In genomic region chr19:44774614-44775013, GRCh38 we compare ENCODE assay signal across 26 cellular contexts. TPM values are rescaled to one million over a fixed set of nuclear protein-coding genes. Genes with fewer than 3 reads are reported as not detected.
DNase-seq lines count a peak whose midpoint lies in the region; ATAC-seq, FAIRE-seq and TF ChIP-seq lines count a peak whose summit lies in the region.
"Had no signal": no experiment of that assay in that cellular context is flagged by ENCODE, and none has a peak within 500 bp of the region (broad histone marks: within the 10 kb centered on the region; RNA-seq: fewer than 3 reads in every experiment).

No MANE protein-coding gene starts in this region.

- no peak overlapping the region for H2AFZ ChIP-seq in keratinocyte (ENCODE audit: control insufficient read depth, low read length)
- no peak overlapping the region for H2AFZ ChIP-seq in neuronal stem cell (ENCODE audit: low read length)

- peaks cover under 1% of the 10 kb centered on the region for H3K9me1 ChIP-seq in keratinocyte (ENCODE audit: control insufficient read depth, extremely low read depth, insufficient read depth, low read length)

- H3K27me3 ChIP-seq in keratinocyte (ENCODE audit: control insufficient read depth, extremely low read depth, insufficient read depth, low read length) (no peaks in the 10 kb centered on the region), transverse colon (peaks cover 8% of the 10 kb centered on the region), neuronal stem cell (ENCODE audit: control insufficient read depth in 3 of 3, insufficient read depth in 3 of 3, low read depth in 1 of 3, low read length in 3 of 3) (peaks cover 0 to 26% (median 6%) of the 10 kb centered on the region in 3 experiments), heart left ventricle (peaks cover 0 to 13% (median 6%) of the 10 kb centered on the region in 9 donors)
- H3K27me3 ChIP-seq: ovary, Peyer's patch had no signal

- H3K9me3 ChIP-seq in keratinocyte (ENCODE audit: control insufficient read depth, low read depth, low read length) (no peaks in the 10 kb centered on the region), transverse colon (no peaks in the 10 kb centered on the region), neuronal stem cell (replicated peaks in 1 of 2; ENCODE audit: control insufficient read depth in 2 of 2, insufficient read depth in 1 of 2, low read depth in 1 of 2, low read length in 2 of 2) (peaks cover 0 to under 1% of the 10 kb centered on the region in 2 donors), heart left ventricle (peaks cover 0 to 4% (median 0%) of the 10 kb centered on the region in 12 donors)
- H3K9me3 ChIP-seq: ovary, Peyer's patch, tibial nerve had no signal

- BruUV-seq in MCF 10A (replicated peaks; lab: Mats Ljungman, UMichigan): no TSS peak

- CTCF ChIA-PET in MCF 10A (lab: Yijun Ruan, JAX): interaction anchor here (0.6 to 19.2 kb wide), 10 partner anchors 9 to 1247 kb away, joined by 3 to 414 read pairs (median 5); no protein-coding TSS in a partner anchor

- H2BK120ac ChIP-seq in neuronal stem cell (ENCODE audit: low read depth, low read length): no peak overlapping the region

- no peak for FAIRE-seq in keratinocyte (lab: Jason Lieb, UNC)
- FAIRE-seq: K562 had no signal

- no peak overlapping the region for H4K8ac ChIP-seq in neuronal stem cell (ENCODE audit: low read depth, low read length)

- no peak overlapping the region for H2BK5ac ChIP-seq in neuronal stem cell (ENCODE audit: low read length)

- peaks cover 5% of the 10 kb centered on the region for H3K36me3 Mint-ChIP-seq in MCF 10A (ENCODE audit: insufficient read depth, unreplicated experiment)
- H3K36me3 Mint-ChIP-seq: activated naive CD4-positive, alpha-beta T cell treated with anti-CD3 and anti-CD28 coated beads, Interleukin-2, amount 50 U/mL, for 24 hours; natural killer cell had no signal

- no peak overlapping the region for H3K4ac ChIP-seq in neuronal stem cell (ENCODE audit: low read length)

- in situ Hi-C loops in transverse colon (cut with MboI; ENCODE audit: low pct_ligation_motif_present in 1 of 4, low pct_unique_long_range_greater_than_20kb in 1 of 4, low sequenced_read_pairs in 3 of 4): loop anchor here in 1 of 4 donors (25.0 kb wide), 1 partner anchor 187 kb away; no protein-coding TSS in a partner anchor

- DNase-seq in LHCN-M2 (ENCODE audit: low read depth): peak; percentile 27
- DNase-seq in MCF 10A (ENCODE audit: unreplicated experiment): no peak
- DNase-seq in keratinocyte (ENCODE audit: low read depth, low spot score): no peak
- no peak for DNase-seq in transverse colon
- no peak for DNase-seq in superior temporal gyrus (ENCODE audit: extremely low spot score)
- no peak for DNase-seq in neuronal stem cell (ENCODE audit: low spot score)
- no peak for DNase-seq in heart left ventricle
- DNase-seq: activated CD4-positive, alpha-beta T cell treated with anti-CD3 and anti-CD28 coated beads, Interleukin-2, amount 10 ng/mL, durations not matched to agents 24 days and 14 days; activated T-cell treated with anti-CD3 and anti-CD28 coated beads, Interleukin-2, amount 50 U/mL, for 72 hours; anterior cingulate cortex; caudate nucleus; CD4-positive, alpha-beta T cell; left colon; MV-4-11; natural killer cell; NCI-H2171; NCI-H524 treated with DMSO at 0.1 percent for 48 hours; NK-92 treated with Interleukin-12 subunit alpha and Interleukin-12 subunit beta, amount 100 ng/mL, for 24 hours; ovary; Peyer's patch; stimulated activated naive CD8-positive, alpha-beta T cell treated with anti-CD3 and anti-CD28 coated beads, Interleukin-15, amount 100 ng/mL, for 72 hours; T-helper 17 cell had no signal

- H4K20me1 ChIP-seq in keratinocyte (ENCODE audit: control insufficient read depth, extremely low read depth, insufficient read depth, low read length): no peaks in the 10 kb centered on the region

- H3K4me1 ChIP-seq in keratinocyte (ENCODE audit: control insufficient read depth, extremely low read depth, insufficient read depth, low read length): peaks cover 50% of the 10 kb centered on the region
- H3K4me1 ChIP-seq in transverse colon: peaks cover 0 to 64% (median 26%) of the 10 kb centered on the region in 4 donors
- H3K4me1 ChIP-seq in neuronal stem cell (ENCODE audit: control insufficient read depth in 2 of 2, insufficient read depth in 1 of 2, low read depth in 1 of 2, low read length in 2 of 2): peaks cover 0 to 2% of the 10 kb centered on the region in 2 donors
- peaks cover 0 to 14% (median 1%) of the 10 kb centered on the region in 12 donors for H3K4me1 ChIP-seq in heart left ventricle

- no peaks in the 10 kb centered on the region for H3K9me3 Mint-ChIP-seq in MCF 10A (ENCODE audit: unreplicated experiment)
- H3K9me3 Mint-ChIP-seq: activated CD4-positive, alpha-beta T cell treated with anti-CD3 and anti-CD28 coated beads, Interleukin-2, amount 10 ng/mL, durations not matched to agents 24 days and 14 days; activated naive CD4-positive, alpha-beta T cell treated with anti-CD3 and anti-CD28 coated beads, Interleukin-2, amount 50 U/mL, for 24 hours; CD4-positive, alpha-beta T cell; natural killer cell had no signal

- TF ChIP-seq EP300 in transverse colon (IDR thresholded peaks at IDR 0.05; ENCODE audit: low read depth): no peak

- H3K79me1 ChIP-seq in neuronal stem cell (ENCODE audit: low read depth, low read length): no peaks in the 10 kb centered on the region

- no peaks in the 10 kb centered on the region for H3K27me3 Mint-ChIP-seq in MCF 10A (ENCODE audit: insufficient read depth, unreplicated experiment)
- H3K27me3 Mint-ChIP-seq: activated naive CD4-positive, alpha-beta T cell treated with anti-CD3 and anti-CD28 coated beads, Interleukin-2, amount 50 U/mL, for 24 hours; CD4-positive, alpha-beta T cell; stimulated activated naive CD8-positive, alpha-beta T cell treated with anti-CD3 and anti-CD28 coated beads, Interleukin-15, amount 100 ng/mL, for 72 hours had no signal

- H3K14ac ChIP-seq in neuronal stem cell (ENCODE audit: low read length): no peak overlapping the region

- H3K4me3 ChIP-seq in keratinocyte (ENCODE audit: control insufficient read depth in 2 of 3, extremely low read depth in 1 of 3, insufficient read depth in 2 of 3, low read depth in 1 of 3, low read length in 3 of 3): peak overlapping the region in 1 of 3 experiments; percentile 26
- H3K4me3 ChIP-seq in transverse colon: no peak overlapping the region
- H3K4me3 ChIP-seq in neuronal stem cell (ENCODE audit: low read length in 2 of 2): no peak overlapping the region
- H3K4me3 ChIP-seq in heart left ventricle: no peak overlapping the region
- H3K4me3 ChIP-seq: K562, ovary, Peyer's patch, tibial nerve had no signal

- no peak overlapping the region for H4K91ac ChIP-seq in neuronal stem cell (ENCODE audit: low read depth, low read length, poor library complexity)

- TF ChIP-seq CTCF in MCF 10A (IDR thresholded peaks at IDR 0.05; ENCODE audit: unreplicated experiment): no peak
- TF ChIP-seq CTCF in keratinocyte (optimal IDR thresholded peaks at IDR 0.05 in 1 of 3, IDR thresholded peaks at IDR 0.05 in 1 of 3, conservative IDR thresholded peaks at IDR 0.05 in 1 of 3; ENCODE audit: extremely low read depth in 1 of 3, insufficient read depth in 2 of 3, low read length in 3 of 3): no peak
- TF ChIP-seq CTCF in transverse colon (IDR thresholded peaks at IDR 0.05): no peak
- no peak for TF ChIP-seq CTCF in heart left ventricle (IDR thresholded peaks at IDR 0.05)

- no peak overlapping the region for H2AK5ac ChIP-seq in neuronal stem cell (ENCODE audit: low read depth, low read length)

- dilution Hi-C loops in keratinocyte (cut with MboI; ENCODE audit: extremely low pct_ligation_motif_present, low sequenced_read_pairs): no loop called here

- no peak overlapping the region for H3K4me3 Mint-ChIP-seq in MCF 10A (ENCODE audit: unreplicated experiment)
- H3K4me3 Mint-ChIP-seq: activated CD4-positive, alpha-beta T cell treated with anti-CD3 and anti-CD28 coated beads, Interleukin-2, amount 10 ng/mL, durations not matched to agents 24 days and 14 days; activated naive CD4-positive, alpha-beta T cell treated with anti-CD3 and anti-CD28 coated beads, Interleukin-2, amount 50 U/mL, for 24 hours; activated T-cell treated with anti-CD3 and anti-CD28 coated beads, Interleukin-2, amount 50 U/mL, for 72 hours; CD4-positive, alpha-beta T cell; natural killer cell; stimulated activated naive CD8-positive, alpha-beta T cell treated with anti-CD3 and anti-CD28 coated beads, Interleukin-15, amount 100 ng/mL, for 72 hours; T-helper 17 cell had no signal

- POLR2A ChIA-PET in MCF 10A (lab: Yijun Ruan, JAX): interaction anchor here (0.6 to 6.5 kb wide), 8 partner anchors 21 to 186 kb away, joined by 3 to 47 read pairs (median 4); no protein-coding TSS in a partner anchor

- H3K27ac Mint-ChIP-seq in MCF 10A (ENCODE audit: low read depth, unreplicated experiment): peak overlapping the region; percentile 76
- H3K27ac Mint-ChIP-seq: activated CD4-positive, alpha-beta T cell treated with anti-CD3 and anti-CD28 coated beads, Interleukin-2, amount 10 ng/mL, durations not matched to agents 24 days and 14 days; activated naive CD4-positive, alpha-beta T cell treated with anti-CD3 and anti-CD28 coated beads, Interleukin-2, amount 50 U/mL, for 24 hours; activated T-cell treated with anti-CD3 and anti-CD28 coated beads, Interleukin-2, amount 50 U/mL, for 72 hours; CD4-positive, alpha-beta T cell; natural killer cell; stimulated activated naive CD8-positive, alpha-beta T cell treated with anti-CD3 and anti-CD28 coated beads, Interleukin-15, amount 100 ng/mL, for 72 hours; T-helper 17 cell had no signal

- 54 to 71% methylated on average over 4 of the region's 4 CpGs for WGBS in transverse colon (ENCODE audit: low coverage in 1 of 2), 2 donors
- no CpG with 5 or more reads among the region's 4 CpGs for WGBS in neuronal stem cell (ENCODE audit: extremely low coverage in 2 of 2, insufficient read length in 2 of 2, insufficient replicate concordance in 1 of 2), 2 donors
- WGBS in heart left ventricle, 4 donors: 79 to 89% (median 84%) methylated on average over 4 of the region's 4 CpGs

- H3K4me2 ChIP-seq in keratinocyte (ENCODE audit: control insufficient read depth, extremely low read depth, insufficient read depth, low read depth, low read length) (peak overlapping the region; percentile 65), neuronal stem cell (ENCODE audit: insufficient read depth, low read length, poor library complexity, severe bottlenecking) (no peak overlapping the region)

- no peak overlapping the region for H2BK12ac ChIP-seq in neuronal stem cell (ENCODE audit: low read length)

- H3K4me1 Mint-ChIP-seq in MCF 10A (ENCODE audit: insufficient read depth, unreplicated experiment): peaks cover 28% of the 10 kb centered on the region

- no peak for ATAC-seq in heart left ventricle
- ATAC-seq: activated T-cell treated with anti-CD3 and anti-CD28 coated beads, Interleukin-2, amount 50 U/mL, for 72 hours; K562; natural killer cell; stimulated activated naive CD8-positive, alpha-beta T cell treated with anti-CD3 and anti-CD28 coated beads, Interleukin-15, amount 100 ng/mL, for 72 hours; T-helper 17 cell had no signal

- no peak overlapping the region for H2BK15ac ChIP-seq in neuronal stem cell (ENCODE audit: low read length)

- H3K27ac ChIP-seq in keratinocyte (ENCODE audit: control insufficient read depth, insufficient read depth, low read length) (peak overlapping the region; percentile 86), transverse colon (peak overlapping the region; percentile 83 to 95 (median 90)), neuronal stem cell (replicated peaks; ENCODE audit: low read length) (no peak overlapping the region), heart left ventricle (no peak overlapping the region)
- H3K27ac ChIP-seq: ovary, tibial nerve had no signal

- peak overlapping the region; percentile 43 for H3K9ac ChIP-seq in keratinocyte (ENCODE audit: control insufficient read depth, extremely low read depth, insufficient read depth, low read length)
- no peak overlapping the region for H3K9ac ChIP-seq in neuronal stem cell (ENCODE audit: low read depth, low read length, poor library complexity)

- H3K36me3 ChIP-seq in keratinocyte (ENCODE audit: control insufficient read depth in 2 of 2, extremely low read depth in 1 of 2, insufficient read depth in 2 of 2, low read length in 2 of 2) (peaks cover 0 to 5% of the 10 kb centered on the region in 2 experiments), transverse colon (no peaks in the 10 kb centered on the region), neuronal stem cell (replicated peaks in 1 of 2; ENCODE audit: control insufficient read depth in 2 of 2, insufficient read depth in 2 of 2, low read length in 2 of 2) (no peaks in the 10 kb centered on the region), heart left ventricle (no peaks in the 10 kb centered on the region)
- H3K36me3 ChIP-seq: ovary, Peyer's patch, tibial nerve had no signal

- no peak overlapping the region for H3K18ac ChIP-seq in neuronal stem cell (ENCODE audit: low read length)

- no peak overlapping the region for H3K23ac ChIP-seq in neuronal stem cell (ENCODE audit: low read depth, low read length, poor library complexity)

- peaks cover 15% of the 10 kb centered on the region for H3K79me2 ChIP-seq in keratinocyte (ENCODE audit: control insufficient read depth, insufficient read depth, low read length)

- intact Hi-C loops in MCF 10A (cut with micrococcal nuclease): no loop called here
- intact Hi-C loops in transverse colon (cut with DNase I; ENCODE audit: low total_unique reads): no loop called here
- intact Hi-C loops in heart left ventricle (cut with DNase I): loop anchor here in 5 of 10 donors (5.0 to 10.0 kb wide), 3 partner anchors 87 to 202 kb away; no protein-coding TSS in a partner anchor

- TF ChIP-seq POLR2A in transverse colon (IDR thresholded peaks at IDR 0.05) (no peak), heart left ventricle (IDR thresholded peaks at IDR 0.05) (no peak)

RNA-seq across cellular contexts. Expression of gene CBLC, which starts 3.1 kb away (rescaled TPM):
- total RNA-seq in LHCN-M2 (2014; rRNA removed): not detected in 2 replicates
- polyA plus RNA-seq in LHCN-M2 (2012): not detected
- total RNA-seq in MCF 10A (2022): 9.6 and 14.6 TPM in 2 replicates
- 27.8 to 58.6 TPM (median 30.1 TPM) in 3 replicates for polyA plus RNA-seq in keratinocyte
- 12.3 TPM for polyA plus RNA-seq in keratinocyte (2011; ENCODE audit: low read depth)
- polyA plus RNA-seq in keratinocyte (2011; cell fraction: cytosol; rRNA removed): 27.4 and 54.0 TPM in 2 replicates
- polyA plus RNA-seq in keratinocyte (2011; cell fraction: nucleus; rRNA removed): 57.2 and 98.5 TPM in 2 replicates
- 26.6 and 50.7 TPM in 2 replicates for polyA plus RNA-seq in keratinocyte (2012; ENCODE audit: low replicate concordance)
- polyA minus RNA-seq in keratinocyte: 68.8 to 110 TPM (median 88.1 TPM) in 3 replicates
- polyA minus RNA-seq in keratinocyte (2011; cell fraction: cytosol; rRNA and poly(A)+ RNA removed): 80.4 TPM
- polyA minus RNA-seq in keratinocyte (2011; cell fraction: nucleus; rRNA and poly(A)+ RNA removed): 55.4 and 73.0 TPM in 2 replicates
- total RNA-seq in transverse colon: 100 to 1,000 TPM in 3 of 4 donors, 10 to 100 TPM in 1; 96.1 to 210 (median 145) TPM
- 0.42 TPM for polyA plus RNA-seq in neuronal stem cell (2013, experiment 1 of 2)
- polyA plus RNA-seq in neuronal stem cell (2013, experiment 2 of 2): 0.43 TPM
- total RNA-seq in heart left ventricle: not detected
- under 1 TPM in 1 of 2 donors, not detected in 1; 0.04 TPM for polyA plus RNA-seq in heart left ventricle
- total RNA-seq: activated CD4-positive, alpha-beta T cell treated with anti-CD3 and anti-CD28 coated beads, Interleukin-2, amount 10 ng/mL, durations not matched to agents 24 days and 14 days; activated T-cell treated with anti-CD3 and anti-CD28 coated beads, Interleukin-2, amount 50 U/mL, for 72 hours; CD4-positive, alpha-beta T cell; mesenteric fat pad; natural killer cell; T-helper 17 cell; tibial nerve had no signal
- polyA plus RNA-seq: K562 had no signal

RNA-seq across cellular contexts. Expression of gene BCL3, which starts 26.1 kb away (rescaled TPM):
- total RNA-seq in LHCN-M2 (2014; rRNA removed): 10.0 and 18.1 TPM in 2 replicates
- 5.9 TPM for polyA plus RNA-seq in LHCN-M2 (2012)
- total RNA-seq in MCF 10A (2022): 24.4 and 32.1 TPM in 2 replicates
- 1.1 to 1.8 TPM (median 1.5 TPM) in 3 replicates for polyA plus RNA-seq in keratinocyte
- polyA plus RNA-seq in keratinocyte (2011; ENCODE audit: low read depth): 2.2 TPM
- polyA plus RNA-seq in keratinocyte (2011; cell fraction: cytosol; rRNA removed): 0.72 and 2.2 TPM in 2 replicates
- polyA plus RNA-seq in keratinocyte (2011; cell fraction: nucleus; rRNA removed): 7.1 and 8.3 TPM in 2 replicates
- 5.9 and 6.4 TPM in 2 replicates for polyA plus RNA-seq in keratinocyte (2012; ENCODE audit: low replicate concordance)
- 1.1 to 5.8 TPM (median 3.1 TPM) in 3 replicates for polyA minus RNA-seq in keratinocyte
- 12.5 TPM for polyA minus RNA-seq in keratinocyte (2011; cell fraction: cytosol; rRNA and poly(A)+ RNA removed)
- polyA minus RNA-seq in keratinocyte (2011; cell fraction: nucleus; rRNA and poly(A)+ RNA removed): 4.1 and 5.1 TPM in 2 replicates
- total RNA-seq in transverse colon: 100 to 1,000 TPM in 1 of 4 donors, 10 to 100 TPM in 3; 43.8 to 181 (median 69.5) TPM
- 1.8 TPM for polyA plus RNA-seq in neuronal stem cell (2013, experiment 1 of 2)
- polyA plus RNA-seq in neuronal stem cell (2013, experiment 2 of 2): 1.5 TPM
- total RNA-seq in heart left ventricle: 10 to 100 TPM; 11.7 to 90.5 (median 22.9) TPM
- 10 to 100 TPM; 18.6 to 18.9 TPM for polyA plus RNA-seq in heart left ventricle

RNA-seq across cellular contexts. Expression of gene BCAM, which starts 34.3 kb away (rescaled TPM):
- total RNA-seq in LHCN-M2 (2014; rRNA removed) (3.3 and 3.5 TPM in 2 replicates), MCF 10A (2022) (2.9 and 5.0 TPM in 2 replicates), transverse colon (10 to 100 TPM in 3 of 4 donors, 1 to 10 TPM in 1; 7.9 to 95.1 (median 23.1) TPM), heart left ventricle (100 to 1,000 TPM in 4 of 9 donors, 10 to 100 TPM in 5; 50.9 to 160 (median 94.3) TPM)
- polyA plus RNA-seq in LHCN-M2 (2012): 3.6 TPM
- polyA plus RNA-seq in keratinocyte (13.6 to 28.4 TPM (median 20.8 TPM) in 3 replicates), heart left ventricle (100 to 1,000 TPM in 1 of 2 donors, 10 to 100 TPM in 1; 55.3 to 126 TPM)
- 35.5 TPM for polyA plus RNA-seq in keratinocyte (2011; ENCODE audit: low read depth)
- polyA plus RNA-seq in keratinocyte (2011; cell fraction: cytosol; rRNA removed): 8.3 and 23.8 TPM in 2 replicates
- 77.2 and 107 TPM in 2 replicates for polyA plus RNA-seq in keratinocyte (2011; cell fraction: nucleus; rRNA removed)
- polyA plus RNA-seq in keratinocyte (2012; ENCODE audit: low replicate concordance): 44.8 and 76.7 TPM in 2 replicates
- polyA minus RNA-seq in keratinocyte: 13.7 to 36.7 TPM (median 16.2 TPM) in 3 replicates
- polyA minus RNA-seq in keratinocyte (2011; cell fraction: cytosol; rRNA and poly(A)+ RNA removed): 39.3 TPM
- 68.3 and 68.9 TPM in 2 replicates for polyA minus RNA-seq in keratinocyte (2011; cell fraction: nucleus; rRNA and poly(A)+ RNA removed)
- 28.4 TPM for polyA plus RNA-seq in neuronal stem cell (2013, experiment 1 of 2)
- 27.8 TPM for polyA plus RNA-seq in neuronal stem cell (2013, experiment 2 of 2)
- total RNA-seq: activated CD4-positive, alpha-beta T cell treated with anti-CD3 and anti-CD28 coated beads, Interleukin-2, amount 10 ng/mL, durations not matched to agents 24 days and 14 days; CD4-positive, alpha-beta T cell; natural killer cell; T-helper 17 cell had no signal

Comparison
In these comparisons a context has a peak if more than half of its experiments do, and no peak if none do; other contexts are left out.
1. H3K27ac ChIP-seq: peak in keratinocyte (single experiment) and transverse colon (4 of 4); none in neuronal stem cell (single experiment) and heart left ventricle (0 of 12).